9 cellular contexts compared by ENCODE assay signal in the genomic region with DNA sequence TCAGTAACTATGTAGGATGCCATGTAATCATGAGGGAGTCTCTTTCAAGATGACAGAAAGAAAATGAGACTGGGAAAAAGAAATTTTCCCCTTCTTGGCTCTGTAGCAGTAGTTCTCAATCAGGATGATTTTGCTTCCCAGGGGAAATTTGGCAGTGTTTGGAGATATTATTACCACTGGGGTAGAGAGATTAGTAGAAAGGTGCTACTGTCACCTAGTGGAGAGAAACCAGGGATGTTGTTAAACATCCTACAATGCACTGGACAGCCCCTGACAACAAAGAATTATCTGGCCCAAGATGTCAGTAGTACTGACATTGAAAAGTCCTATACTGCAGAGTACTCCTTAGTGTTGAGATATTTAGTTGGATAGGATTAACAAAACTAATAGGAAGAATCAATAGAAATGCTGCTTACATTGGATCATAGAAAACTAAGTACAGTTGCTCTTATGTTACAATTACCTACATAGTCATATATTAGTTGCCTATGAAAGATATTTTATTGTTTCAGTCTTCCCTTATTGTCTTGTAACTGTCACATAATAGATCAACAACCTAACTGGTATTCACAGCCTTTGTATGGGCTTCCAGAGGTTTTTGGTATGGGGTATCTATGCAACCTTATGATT.
DNase-seq lines count a peak whose midpoint lies in the region; ATAC-seq lines count a peak whose summit lies in the region.
"Had no signal": no experiment of that assay in that cellular context is flagged by ENCODE, and none has a peak within 500 bp of the region (broad histone marks: within the 10 kb centered on the region; RNA-seq: fewer than 3 reads in every experiment).

No MANE protein-coding gene starts in this region.

- no peak overlapping the region for H3K4me3 Mint-ChIP-seq in stimulated activated naive B cell treated with anti-CD40 and anti-IgM and Interleukin-4, amounts not matched to agents 10 μg/mL and 1 μg/mL and 100 μg/mL, for 72 hours
- H3K4me3 Mint-ChIP-seq: naive thymus-derived CD8-positive, alpha-beta T cell had no signal

- no peak overlapping the region for H3K27ac Mint-ChIP-seq in stimulated activated naive B cell treated with anti-CD40 and anti-IgM and Interleukin-4, amounts not matched to agents 10 μg/mL and 1 μg/mL and 100 μg/mL, for 72 hours

- no peaks in the 10 kb centered on the region for H3K36me3 Mint-ChIP-seq in stimulated activated naive B cell treated with anti-CD40 and anti-IgM and Interleukin-4, amounts not matched to agents 10 μg/mL and 1 μg/mL and 100 μg/mL, for 72 hours
- H3K36me3 Mint-ChIP-seq: naive thymus-derived CD8-positive, alpha-beta T cell had no signal

- no peaks in the 10 kb centered on the region for H3K27me3 Mint-ChIP-seq in stimulated activated naive B cell treated with anti-CD40 and anti-IgM and Interleukin-4, amounts not matched to agents 10 μg/mL and 1 μg/mL and 100 μg/mL, for 72 hours
- H3K27me3 Mint-ChIP-seq: naive thymus-derived CD8-positive, alpha-beta T cell had no signal

- H3K4me1 Mint-ChIP-seq in stimulated activated naive B cell treated with anti-CD40 and anti-IgM and Interleukin-4, amounts not matched to agents 10 μg/mL and 1 μg/mL and 100 μg/mL, for 72 hours = peaks cover 0 to 2% of the 10 kb centered on the region in 2 donors

- ATAC-seq in HG02885 (IDR thresholded peaks at IDR 0.05; ENCODE audit: poor library complexity, unreplicated experiment) (peak; percentile 74), HG02678 (IDR thresholded peaks at IDR 0.05; ENCODE audit: unreplicated experiment) (no peak)
- ATAC-seq in stimulated activated naive B cell treated with anti-CD40 and anti-IgM and Interleukin-4, amounts not matched to agents 10 μg/mL and 1 μg/mL and 100 μg/mL, for 72 hours (replicated peaks) = peak; percentile 70 to 73

- no peaks in the 10 kb centered on the region for H3K9me3 Mint-ChIP-seq in stimulated activated naive B cell treated with anti-CD40 and anti-IgM and Interleukin-4, amounts not matched to agents 10 μg/mL and 1 μg/mL and 100 μg/mL, for 72 hours
- H3K9me3 Mint-ChIP-seq: naive thymus-derived CD8-positive, alpha-beta T cell had no signal

- peak; percentile 22 for DNase-seq in EL
- DNase-seq in SKM-1 (lab: John Stamatoyannopoulos, UW; ENCODE audit: unreplicated experiment) = peak; percentile 12
- DNase-seq in glomerular visceral epithelial cell (ENCODE audit: extremely low spot score) = peak; percentile 40
- no peak for DNase-seq in stimulated activated naive B cell treated with anti-CD40 and anti-IgM and Interleukin-4, amounts not matched to agents 10 μg/mL and 1 μg/mL and 100 μg/mL, for 72 hours
- no peak for DNase-seq in retina
- DNase-seq in ecto neural progenitor cell (ENCODE audit: low spot score) = no peak

Comparison
In these comparisons a context has a peak if more than half of its experiments do, and no peak if none do; other contexts are left out.
1. DNase-seq: peak in EL (single experiment), SKM-1 (single experiment) and glomerular visceral epithelial cell (single experiment); none in stimulated activated naive B cell treated with anti-CD40 and anti-IgM and Interleukin-4, amounts not matched to agents 10 μg/mL and 1 μg/mL and 100 μg/mL, for 72 hours (single experiment), retina (single experiment) and ecto neural progenitor cell (single experiment).